15 cellular contexts compared by ENCODE assay signal in genomic region chr11:118410055-118410745, GRCh38. TPM values are rescaled to one million over a fixed set of nuclear protein-coding genes. Genes with fewer than 3 reads are reported as not detected.
DNase-seq lines count a peak whose midpoint lies in the region; ATAC-seq, FAIRE-seq and TF ChIP-seq lines count a peak whose summit lies in the region.
"Had no signal": no experiment of that assay in that cellular context is flagged by ENCODE, and none has a peak within 500 bp of the region (broad histone marks: within the 10 kb centered on the region; RNA-seq: fewer than 3 reads in every experiment).

No MANE protein-coding gene starts in this region.

- peak; percentile 42 for DNase-seq in DMS79 treated with DMSO at 0.1 percent for 48 hours (lab: John Stamatoyannopoulos, UW)
- DNase-seq in K562 (ENCODE audit: extremely low read depth in 1 of 4, low spot score in 3 of 4) = no peak
- DNase-seq in esophagus muscularis mucosa (ENCODE audit: extremely low spot score) = no peak
- no peak for DNase-seq in NCI-H526 treated with DMSO at 0.1 percent for 48 hours (lab: John Stamatoyannopoulos, UW)
- DNase-seq in urothelium cell line (ENCODE audit: low spot score) = no peak
- DNase-seq: KBM-7; mesendoderm; NCI-H1930; stimulated activated naive CD8-positive, alpha-beta T cell treated with anti-CD3 and anti-CD28 coated beads, Interleukin-15, amount 100 ng/mL, for 72 hours had no signal

- FAIRE-seq in K562 (lab: Jason Lieb, UNC) (no peak), urothelium cell line (lab: Jason Lieb, UNC) (no peak)
- FAIRE-seq: endothelial cell of umbilical vein had no signal

- WGBS in K562 (ENCODE audit: insufficient coverage, low coverage, missing lambda C conversion rate) = 78% methylated on average over 7 of the region's 7 CpGs
- 69% methylated on average over 7 of the region's 7 CpGs for WGBS in esophagus muscularis mucosa

- peaks cover 32% of the 10 kb centered on the region for H3K79me2 ChIP-seq in K562 (ENCODE audit: control insufficient read depth, insufficient read depth, low read length)

- POLR2A ChIA-PET in K562 (lab: Yijun Ruan, JAX) = interaction anchor here (1.2 to 1.5 kb wide), 2 partner anchors 8 to 9 kb away, joined by 4 to 5 read pairs; partner anchors contain the start of gene ATP5MG

- intact Hi-C loops in K562 (cut with micrococcal nuclease) (no loop called here), esophagus muscularis mucosa (cut with DNase I) (no loop called here)

- no peak for TF ChIP-seq RAD21 in K562 (CRISPR knock-in tag; conservative IDR thresholded peaks at IDR 0.05 in 1 of 2, IDR thresholded peaks at IDR 0.05 in 1 of 2)

- H3K27me3 ChIP-seq in K562 (ENCODE audit: control insufficient read depth in 2 of 2, insufficient read depth in 2 of 2, low read length in 2 of 2) (no peaks in the 10 kb centered on the region), esophagus muscularis mucosa (no peaks in the 10 kb centered on the region)

- TF ChIP-seq POLR2A in K562 (conservative IDR thresholded peaks at IDR 0.05) (peak; percentile 51), esophagus muscularis mucosa (IDR thresholded peaks at IDR 0.05; ENCODE audit: low read depth) (no peak)

- H3K9me3 ChIP-seq in K562 (replicated peaks; ENCODE audit: control insufficient read depth, insufficient read depth, low read depth, low read length) = no peaks in the 10 kb centered on the region
- H3K9me3 ChIP-seq in esophagus muscularis mucosa = no peaks in the 10 kb centered on the region

- H2AFZ ChIP-seq in K562 (ENCODE audit: low read depth, low read length) = no peak overlapping the region

- peaks cover 0 to 7% of the 10 kb centered on the region in 2 experiments; a peak in 3 of 5 replicates for H3K4me1 ChIP-seq in K562 (replicated peaks in 1 of 2; ENCODE audit: control insufficient read depth in 2 of 2, insufficient read depth in 2 of 2, low read length in 2 of 2)
- peaks cover 16 to 25% (median 17%) of the 10 kb centered on the region in 4 donors for H3K4me1 ChIP-seq in esophagus muscularis mucosa

- TF ChIP-seq CTCF in K562 (IDR thresholded peaks at IDR 0.05 in 2 of 3, conservative IDR thresholded peaks at IDR 0.05 in 1 of 3; ENCODE audit: insufficient read depth in 2 of 3, low read depth in 1 of 3, low read length in 3 of 3) (no peak), esophagus muscularis mucosa (IDR thresholded peaks at IDR 0.05) (no peak)

- H3K36me3 ChIP-seq in K562 (ENCODE audit: control insufficient read depth, insufficient read depth, low read length) (peaks cover 51% of the 10 kb centered on the region), esophagus muscularis mucosa (peaks cover 9 to 69% (median 41%) of the 10 kb centered on the region in 4 donors)

- no peaks in the 10 kb centered on the region for H3K9me1 ChIP-seq in K562 (ENCODE audit: control insufficient read depth, insufficient read depth, low read length)

- no TSS peak for BruUV-seq in K562 (replicated peaks; lab: Mats Ljungman, UMichigan)

- TF ChIP-seq EP300 in K562 (IDR thresholded peaks at IDR 0.05; ENCODE audit: low read length) = no peak
- TF ChIP-seq EP300 in esophagus muscularis mucosa (IDR thresholded peaks at IDR 0.05) = no peak

- H3K9ac ChIP-seq in K562 (ENCODE audit: insufficient read depth in 1 of 2, low read depth in 2 of 2, low read length in 2 of 2) = no peak overlapping the region

- H4K20me1 ChIP-seq in K562 (replicated peaks; ENCODE audit: control insufficient read depth, insufficient read depth, low read length) = no peaks in the 10 kb centered on the region

- H3K4me2 ChIP-seq in K562 (ENCODE audit: insufficient read depth, low read length) = no peak overlapping the region

- in situ Hi-C loops in K562 (cut with MboI) = no loop called here

- peak; percentile 65 for ATAC-seq in GM18873 (IDR thresholded peaks at IDR 0.05; ENCODE audit: low FRiP score, unreplicated experiment)
- ATAC-seq in HG02798 (IDR thresholded peaks at IDR 0.05; ENCODE audit: poor library complexity, unreplicated experiment) = peak; percentile 60
- no peak for ATAC-seq in K562
- no peak for ATAC-seq in GM21825 (IDR thresholded peaks at IDR 0.05; ENCODE audit: unreplicated experiment)
- ATAC-seq: activated CD4-positive, CD25-positive, alpha-beta regulatory T cell treated with anti-CD3 and anti-CD28 coated beads, Interleukin-2, amount 50 U/mL, for 24 hours; activated T-helper 17 cell treated with anti-CD3 and anti-CD28 coated beads, Interleukin-2, amount 50 U/mL, for 72 hours; stimulated activated naive CD8-positive, alpha-beta T cell treated with anti-CD3 and anti-CD28 coated beads, Interleukin-15, amount 100 ng/mL, for 72 hours had no signal

- H3K4me3 ChIP-seq in K562 (no peak overlapping the region), esophagus muscularis mucosa (no peak overlapping the region)

- CTCF ChIA-PET in K562 (lab: Yijun Ruan, JAX; ENCODE audit: low intra/inter-chr PET ratio) = no interaction called here

- H3K27ac ChIP-seq in K562 (ENCODE audit: extremely low read depth, low read depth, low read length) (no peak overlapping the region), esophagus muscularis mucosa (replicated peaks in 1 of 4) (no peak overlapping the region)

TF ChIP-seq in K562, 482 proteins besides CTCF, POLR2A, EP300 and RAD21:
- TF ChIP-seq POLR2AphosphoS5 (IDR thresholded peaks at IDR 0.05; ENCODE audit: control insufficient read depth, insufficient read depth, low read depth, low read length) = 0 out of 2 replicates have a peak, but pooled peaks have one; percentile 2
- 0 out of 2 replicates have a peak, but pooled peaks have one; percentile 15 for TF ChIP-seq POLR2G (IDR thresholded peaks at IDR 0.05; ENCODE audit: low read depth, low read length)
- no peak for TF ChIP-seq ZNF75A (CRISPR knock-in tag; IDR thresholded peaks at IDR 0.05)

RNA-seq across cellular contexts. Expression of gene ATP5MG, which starts 8.8 kb away (rescaled TPM):
- total RNA-seq in K562 (2011; cell fraction: chromatin; rRNA removed; ENCODE audit: low replicate concordance) = 30.9 and 63.7 TPM in 2 replicates
- total RNA-seq in K562 (2011; cell fraction: nucleolus; rRNA removed) = 49.0 and 59.9 TPM in 2 replicates
- total RNA-seq in K562 (2011; cell fraction: nucleoplasm; rRNA removed) = 82.3 and 111 TPM in 2 replicates
- total RNA-seq in K562 (2014; rRNA removed) (294 and 333 TPM in 2 replicates), K562 (2014; rRNA removed; fragmentation: Illumina TruSeq; extraction: Trizol) (422 and 434 TPM in 2 replicates), K562 (2015; rRNA removed; fragmentation: Illumina TruSeq; extraction: Trizol) (366 and 426 TPM in 2 replicates), K562 (2021) (390 and 391 TPM in 2 replicates), esophagus muscularis mucosa (10 to 100 TPM; 61.0 to 91.1 (median 69.1) TPM)
- polyA plus RNA-seq in K562 (2011; rRNA removed) (609 and 759 TPM in 2 replicates), K562 (2014; fragmentation: Illumina TruSeq; extraction: Trizol) (301 and 302 TPM in 2 replicates), K562 (2014; fragmentation: Nextera tagmentation; extraction: Ambion mirVana) (1,000 to 10,000 TPM; 1,842 to 2,138 TPM), K562 (2014; rRNA removed) (512 and 785 TPM in 2 replicates)
- polyA plus RNA-seq in K562 (2011; cell fraction: cytosol; rRNA removed) = 443 and 675 TPM in 2 replicates
- 116 and 214 TPM in 2 replicates for polyA plus RNA-seq in K562 (2011; cell fraction: nucleus; rRNA removed)
- polyA plus RNA-seq in K562 (2012) = 594 and 680 TPM in 2 replicates
- polyA minus RNA-seq in K562 (2011; rRNA and poly(A)+ RNA removed) = 129 and 140 TPM in 2 replicates
- 91.3 and 103 TPM in 2 replicates for polyA minus RNA-seq in K562 (2011; cell fraction: cytosol; rRNA and poly(A)+ RNA removed)
- polyA minus RNA-seq in K562 (2011; cell fraction: nucleus; rRNA and poly(A)+ RNA removed) = 15.8 and 29.8 TPM in 2 replicates

RNA-seq across cellular contexts. Expression of gene KMT2A, which starts 26.1 kb away (rescaled TPM):
- 227 and 437 TPM in 2 replicates for total RNA-seq in K562 (2011; cell fraction: chromatin; rRNA removed; ENCODE audit: low replicate concordance)
- total RNA-seq in K562 (2011; cell fraction: nucleolus; rRNA removed) = 184 and 220 TPM in 2 replicates
- total RNA-seq in K562 (2011; cell fraction: nucleoplasm; rRNA removed) = 320 and 503 TPM in 2 replicates
- total RNA-seq in K562 (2014; rRNA removed) (27.0 and 34.8 TPM in 2 replicates), K562 (2014; rRNA removed; fragmentation: Illumina TruSeq; extraction: Trizol) (37.0 and 44.1 TPM in 2 replicates), K562 (2015; rRNA removed; fragmentation: Illumina TruSeq; extraction: Trizol) (32.9 and 33.7 TPM in 2 replicates), K562 (2021) (58.9 and 59.9 TPM in 2 replicates), esophagus muscularis mucosa (10 to 100 TPM; 61.0 to 68.7 (median 62.1) TPM)
- polyA plus RNA-seq in K562 (2011; rRNA removed) (28.3 and 30.4 TPM in 2 replicates), K562 (2014; fragmentation: Illumina TruSeq; extraction: Trizol) (41.6 and 48.9 TPM in 2 replicates), K562 (2014; fragmentation: Nextera tagmentation; extraction: Ambion mirVana) (10 to 100 TPM in 1 of 2 experiments, 1 to 10 TPM in 1; 9.6 to 10.8 TPM), K562 (2014; rRNA removed) (32.6 and 36.9 TPM in 2 replicates)
- 24.5 and 37.4 TPM in 2 replicates for polyA plus RNA-seq in K562 (2011; cell fraction: cytosol; rRNA removed)
- 159 and 233 TPM in 2 replicates for polyA plus RNA-seq in K562 (2011; cell fraction: nucleus; rRNA removed)
- 26.7 and 27.2 TPM in 2 replicates for polyA plus RNA-seq in K562 (2012)
- polyA minus RNA-seq in K562 (2011; rRNA and poly(A)+ RNA removed) = 95.7 and 118 TPM in 2 replicates
- polyA minus RNA-seq in K562 (2011; cell fraction: cytosol; rRNA and poly(A)+ RNA removed) = 53.8 and 61.4 TPM in 2 replicates
- polyA minus RNA-seq in K562 (2011; cell fraction: nucleus; rRNA and poly(A)+ RNA removed) = 141 and 184 TPM in 2 replicates

RNA-seq across cellular contexts. Expression of gene UBE4A, which starts 50.8 kb away (rescaled TPM):
- total RNA-seq in K562 (2011; cell fraction: chromatin; rRNA removed; ENCODE audit: low replicate concordance) = 31.9 and 53.7 TPM in 2 replicates
- 23.5 and 25.8 TPM in 2 replicates for total RNA-seq in K562 (2011; cell fraction: nucleolus; rRNA removed)
- total RNA-seq in K562 (2011; cell fraction: nucleoplasm; rRNA removed) = 45.1 and 82.0 TPM in 2 replicates
- 26.8 and 32.4 TPM in 2 replicates for total RNA-seq in K562 (2014; rRNA removed)
- 44.8 and 50.6 TPM in 2 replicates for total RNA-seq in K562 (2014; rRNA removed; fragmentation: Illumina TruSeq; extraction: Trizol)
- total RNA-seq in K562 (2015; rRNA removed; fragmentation: Illumina TruSeq; extraction: Trizol) = 41.8 and 45.2 TPM in 2 replicates
- 33.6 and 37.0 TPM in 2 replicates for total RNA-seq in K562 (2021)
- 22.9 and 23.9 TPM in 2 replicates for polyA plus RNA-seq in K562 (2011; rRNA removed)
- 12.4 and 17.6 TPM in 2 replicates for polyA plus RNA-seq in K562 (2011; cell fraction: cytosol; rRNA removed)
- 54.3 and 63.0 TPM in 2 replicates for polyA plus RNA-seq in K562 (2011; cell fraction: nucleus; rRNA removed)
- 19.3 and 19.9 TPM in 2 replicates for polyA plus RNA-seq in K562 (2012)
- 29.2 and 32.8 TPM in 2 replicates for polyA plus RNA-seq in K562 (2014; fragmentation: Illumina TruSeq; extraction: Trizol)
- 10 to 100 TPM; 13.5 to 17.1 TPM for polyA plus RNA-seq in K562 (2014; fragmentation: Nextera tagmentation; extraction: Ambion mirVana)
- polyA plus RNA-seq in K562 (2014; rRNA removed) = 17.8 and 18.0 TPM in 2 replicates
- polyA minus RNA-seq in K562 (2011; rRNA and poly(A)+ RNA removed) = 47.1 and 48.0 TPM in 2 replicates
- polyA minus RNA-seq in K562 (2011; cell fraction: cytosol; rRNA and poly(A)+ RNA removed) = 28.5 and 37.0 TPM in 2 replicates
- polyA minus RNA-seq in K562 (2011; cell fraction: nucleus; rRNA and poly(A)+ RNA removed) = 12.4 and 25.8 TPM in 2 replicates
- total RNA-seq in esophagus muscularis mucosa = 10 to 100 TPM; 32.0 to 40.8 (median 36.6) TPM

Comparison
In these comparisons a context has a peak if more than half of its experiments do, and no peak if none do; other contexts are left out.
1. ATAC-seq: peak in GM18873 (single experiment) and HG02798 (single experiment); none in K562 (single experiment) and GM21825 (single experiment).